In genomic region chr7:148987010-148987750, GRCh38 we compare ENCODE assay signal across 8 cellular contexts. TPM values are rescaled to one million over a fixed set of nuclear protein-coding genes. Genes with fewer than 3 reads are reported as not detected.
DNase-seq lines count a peak whose midpoint lies in the region; ATAC-seq and TF ChIP-seq lines count a peak whose summit lies in the region.

No MANE protein-coding gene starts in this region.

- H3K27me3 ChIP-seq in right cardiac atrium (ENCODE audit: control insufficient read depth, insufficient read depth) (no peaks in the 10 kb centered on the region), vagina (no peaks in the 10 kb centered on the region)

- H3K27me3 Mint-ChIP-seq in T-helper 1 cell treated with Interleukin-12 subunit alpha and Interleukin-12 subunit beta and Interleukin-4 antibody, amounts not matched to agents 30 μg/mL and 1 μg/mL, for 36 hours (ENCODE audit: low read depth) = peaks cover 25% of the 10 kb centered on the region

- H3K36me3 ChIP-seq in vagina = no peaks in the 10 kb centered on the region

- H3K9me3 Mint-ChIP-seq in T-helper 1 cell treated with Interleukin-12 subunit alpha and Interleukin-12 subunit beta and Interleukin-4 antibody, amounts not matched to agents 30 μg/mL and 1 μg/mL, for 36 hours = no peaks in the 10 kb centered on the region

- H3K36me3 Mint-ChIP-seq in T-helper 1 cell treated with Interleukin-12 subunit alpha and Interleukin-12 subunit beta and Interleukin-4 antibody, amounts not matched to agents 30 μg/mL and 1 μg/mL, for 36 hours (ENCODE audit: low read depth) = peaks cover 5% of the 10 kb centered on the region

- peak; percentile 83 for ATAC-seq in HG02884 (IDR thresholded peaks at IDR 0.05; ENCODE audit: unreplicated experiment)
- peak; percentile 94 for ATAC-seq in right cardiac atrium

- peak overlapping the region; percentile 93 for H3K27ac Mint-ChIP-seq in T-helper 1 cell treated with Interleukin-12 subunit alpha and Interleukin-12 subunit beta and Interleukin-4 antibody, amounts not matched to agents 30 μg/mL and 1 μg/mL, for 36 hours

- no peak for TF ChIP-seq CTCF in vagina (IDR thresholded peaks at IDR 0.05)

- peak; percentile 91 for DNase-seq in NCI-H146 treated with DMSO at 0.1 percent for 48 hours (lab: John Stamatoyannopoulos, UW; ENCODE audit: unreplicated experiment)
- peak; percentile 82 to 92 (median 88) for DNase-seq in right cardiac atrium
- DNase-seq in pulmonary artery endothelial cell (ENCODE audit: low read depth, low spot score) = peak; percentile 71
- DNase-seq in vagina (ENCODE audit: extremely low spot score in 2 of 2) = no peak

- H3K4me1 ChIP-seq in right cardiac atrium (ENCODE audit: control insufficient read depth, insufficient read depth, low read length) (peaks cover 6% of the 10 kb centered on the region), vagina (peaks cover 22% of the 10 kb centered on the region)

- H3K4me3 Mint-ChIP-seq in T-helper 1 cell treated with Interleukin-12 subunit alpha and Interleukin-12 subunit beta and Interleukin-4 antibody, amounts not matched to agents 30 μg/mL and 1 μg/mL, for 36 hours = peak overlapping the region; percentile 92

- intact Hi-C loops in right cardiac atrium (cut with DNase I) (no loop called here), vagina (cut with DNase I) (no loop called here)

- no peaks in the 10 kb centered on the region for H3K9me3 ChIP-seq in right cardiac atrium (ENCODE audit: control insufficient read depth, low read length)
- no peaks in the 10 kb centered on the region for H3K9me3 ChIP-seq in vagina

- H3K4me3 ChIP-seq in right cardiac atrium (ENCODE audit: low read length) (peak overlapping the region; percentile 79), vagina (peak overlapping the region; percentile 61 to 66)

- WGBS in right cardiac atrium = under 1% methylated on average over 17 of the region's 17 CpGs

- TF ChIP-seq POLR2A in GM15510 (IDR thresholded peaks at IDR 0.05; ENCODE audit: borderline replicate concordance, extremely low read depth, insufficient read length) (peak; percentile 60), vagina (IDR thresholded peaks at IDR 0.05) (no peak)

- peaks cover 36% of the 10 kb centered on the region for H3K4me1 Mint-ChIP-seq in T-helper 1 cell treated with Interleukin-12 subunit alpha and Interleukin-12 subunit beta and Interleukin-4 antibody, amounts not matched to agents 30 μg/mL and 1 μg/mL, for 36 hours (ENCODE audit: low read depth)

- H3K27ac ChIP-seq in angular gyrus (ENCODE audit: low read depth, low read length) (peak overlapping the region; percentile 56), right cardiac atrium (ENCODE audit: low read length) (peak overlapping the region; percentile 81), vagina (peak overlapping the region; percentile 84)

RNA-seq across cellular contexts. Expression of gene PDIA4, which starts 41.1 kb away (rescaled TPM):
- total RNA-seq in right cardiac atrium (10 to 100 TPM; 33.0 to 69.2 (median 46.3) TPM), pulmonary artery endothelial cell (456 and 570 TPM in 2 replicates), vagina (69.5 TPM)
- 24.4 TPM for polyA plus RNA-seq in right cardiac atrium

Comparison
In these comparisons a context has a peak if more than half of its experiments do, and no peak if none do; other contexts are left out.
1. DNase-seq: peak in NCI-H146 treated with DMSO at 0.1 percent for 48 hours (single experiment), right cardiac atrium (3 of 3) and pulmonary artery endothelial cell (single experiment); none in vagina (0 of 2).
2. Peak in every context shown above with its lines, with median percentiles within 50 percentile points of each other: H3K27ac ChIP-seq.